In genomic region chr4:139099366-139099982, GRCh38 we compare ENCODE assay signal across 8 cellular contexts.
DNase-seq lines count a peak whose midpoint lies in the region; ATAC-seq lines count a peak whose summit lies in the region.

No MANE protein-coding gene starts in this region.

- ATAC-seq in GM18520 (IDR thresholded peaks at IDR 0.05; ENCODE audit: unreplicated experiment): peak; percentile 70
- ATAC-seq in HG03196 (IDR thresholded peaks at IDR 0.05; ENCODE audit: unreplicated experiment): peak; percentile 87
- peak; percentile 49 to 55 for ATAC-seq in activated CD4-positive, CD25-positive, alpha-beta regulatory T cell treated with anti-CD3 and anti-CD28 coated beads, Interleukin-2, amount 50 U/mL, for 24 hours
- ATAC-seq in left lobe of liver: peak; percentile 100

- DNase-seq in AG08395 (ENCODE audit: low spot score): peak; percentile 80
- peak; percentile 38 for DNase-seq in NCI-H345 treated with DMSO at 0.1 percent for 48 hours (lab: John Stamatoyannopoulos, UW; ENCODE audit: unreplicated experiment)
- DNase-seq in cerebellar cortex (ENCODE audit: low spot score): peak; percentile 93
- DNase-seq in left lobe of liver (ENCODE audit: low spot score): peak; percentile 75
- DNase-seq in stimulated activated CD4-positive, alpha-beta T cell treated with anti-CD3 and anti-CD28 coated beads, TNF-alpha, amount 100 ng/mL, for 1 hour (ENCODE audit: low read depth in 3 of 3, low spot score in 1 of 3): peak; percentile 41 to 52 (median 44)

Comparison
In these comparisons a context has a peak if more than half of its experiments do, and no peak if none do; other contexts are left out.
1. Peak in every context shown above with its lines: DNase-seq and ATAC-seq.
2. DNase-seq: peak in every context shown above with its lines; median percentile 93 in cerebellar cortex; 80 in AG08395; 75 in left lobe of liver; 44 in stimulated activated CD4-positive, alpha-beta T cell treated with anti-CD3 and anti-CD28 coated beads, TNF-alpha, amount 100 ng/mL, for 1 hour; 38 in NCI-H345 treated with DMSO at 0.1 percent for 48 hours.